11 cellular contexts compared by ENCODE assay signal in genomic region chr7:99404235-99404976, GRCh38. TPM values are rescaled to one million over a fixed set of nuclear protein-coding genes. Genes with fewer than 3 reads are reported as not detected.
DNase-seq lines count a peak whose midpoint lies in the region; ATAC-seq and TF ChIP-seq lines count a peak whose summit lies in the region.
"Had no signal": no experiment of that assay in that cellular context is flagged by ENCODE, and none has a peak within 500 bp of the region (broad histone marks: within the 10 kb centered on the region; RNA-seq: fewer than 3 reads in every experiment).

No MANE protein-coding gene starts in this region.

- no peaks in the 10 kb centered on the region for H3K9me3 ChIP-seq in left ventricle myocardium inferior (replicated peaks)
- H3K9me3 ChIP-seq: BE2C had no signal

- no peak overlapping the region for H3K27ac ChIP-seq in left ventricle myocardium inferior (replicated peaks)

- intact Hi-C loops in left cardiac atrium (cut with DNase I) (no loop called here), left ventricle myocardium inferior (cut with micrococcal nuclease) (no loop called here)
- intact Hi-C loops in activated T-helper 1 cell treated with anti-CD3 and anti-CD28 coated beads, Interleukin-12 subunit alpha, Interleukin-12 subunit beta, Interleukin-2, Interleukin-4 antibody, amounts not matched to agents 30 ng/mL and 10 ng/mL and 1 ng/mL, durations not matched to agents 14 hours and 24 hours and 36 hours (cut with micrococcal nuclease): no loop called here

- peak; percentile 46 for DNase-seq in left cardiac atrium
- DNase-seq in left ventricle myocardium inferior: no peak
- no peak for DNase-seq in activated T-helper 1 cell treated with anti-CD3 and anti-CD28 coated beads, Interleukin-12 subunit alpha, Interleukin-12 subunit beta, Interleukin-2, Interleukin-4 antibody, amounts not matched to agents 30 ng/mL and 10 ng/mL and 1 ng/mL, durations not matched to agents 14 hours and 24 hours and 36 hours (ENCODE audit: low spot score)
- no peak for DNase-seq in glutamatergic neuron
- DNase-seq in stimulated activated naive CD8-positive, alpha-beta T cell treated with anti-CD3 and anti-CD28 coated beads, Interleukin-15, amount 100 ng/mL, for 72 hours: no peak
- no peak for DNase-seq in NCI-H1048 (lab: John Stamatoyannopoulos, UW)
- no peak for DNase-seq in activated gamma-delta T cell treated with Interleukin-2 at 50 U/mL for 16 hours
- DNase-seq: activated effector memory CD4-positive, alpha-beta T cell treated with Interleukin-2 at 50 U/mL for 16 hours; BE2C had no signal

- H3K4me3 ChIP-seq in left ventricle myocardium inferior: no peak overlapping the region

- H3K27me3 ChIP-seq in left ventricle myocardium inferior (ENCODE audit: low read depth): no peaks in the 10 kb centered on the region
- H3K27me3 ChIP-seq: BE2C had no signal

- ATAC-seq in left cardiac atrium (no peak), GM21619 (IDR thresholded peaks at IDR 0.05; ENCODE audit: unreplicated experiment) (no peak)
- no peak for ATAC-seq in stimulated activated naive CD8-positive, alpha-beta T cell treated with anti-CD3 and anti-CD28 coated beads, Interleukin-15, amount 100 ng/mL, for 72 hours
- ATAC-seq: SK-N-SH treated with all-trans-retinoic acid at 6 μM for 48 hours had no signal

- H3K4me1 Mint-ChIP-seq in activated T-helper 1 cell treated with anti-CD3 and anti-CD28 coated beads, Interleukin-12 subunit alpha, Interleukin-12 subunit beta, Interleukin-2, Interleukin-4 antibody, amounts not matched to agents 30 ng/mL and 10 ng/mL and 1 ng/mL, durations not matched to agents 14 hours and 24 hours and 36 hours (ENCODE audit: low read depth): peaks cover 32% of the 10 kb centered on the region
- peaks cover 18% of the 10 kb centered on the region for H3K4me1 Mint-ChIP-seq in glutamatergic neuron (ENCODE audit: low read depth, unreplicated experiment)
- H3K4me1 Mint-ChIP-seq in stimulated activated naive CD8-positive, alpha-beta T cell treated with anti-CD3 and anti-CD28 coated beads, Interleukin-15, amount 100 ng/mL, for 72 hours: peaks cover 41% of the 10 kb centered on the region

- H3K4me3 Mint-ChIP-seq in activated T-helper 1 cell treated with anti-CD3 and anti-CD28 coated beads, Interleukin-12 subunit alpha, Interleukin-12 subunit beta, Interleukin-2, Interleukin-4 antibody, amounts not matched to agents 30 ng/mL and 10 ng/mL and 1 ng/mL, durations not matched to agents 14 hours and 24 hours and 36 hours: no peak overlapping the region
- H3K4me3 Mint-ChIP-seq in glutamatergic neuron (ENCODE audit: unreplicated experiment): peak overlapping the region; percentile 41
- H3K4me3 Mint-ChIP-seq in stimulated activated naive CD8-positive, alpha-beta T cell treated with anti-CD3 and anti-CD28 coated beads, Interleukin-15, amount 100 ng/mL, for 72 hours: peak overlapping the region in 1 of 2 donors; percentile 9

- no peaks in the 10 kb centered on the region for H3K9me3 Mint-ChIP-seq in activated T-helper 1 cell treated with anti-CD3 and anti-CD28 coated beads, Interleukin-12 subunit alpha, Interleukin-12 subunit beta, Interleukin-2, Interleukin-4 antibody, amounts not matched to agents 30 ng/mL and 10 ng/mL and 1 ng/mL, durations not matched to agents 14 hours and 24 hours and 36 hours
- peaks cover 6% of the 10 kb centered on the region for H3K9me3 Mint-ChIP-seq in glutamatergic neuron (ENCODE audit: unreplicated experiment)
- no peaks in the 10 kb centered on the region for H3K9me3 Mint-ChIP-seq in stimulated activated naive CD8-positive, alpha-beta T cell treated with anti-CD3 and anti-CD28 coated beads, Interleukin-15, amount 100 ng/mL, for 72 hours

- H3K27ac Mint-ChIP-seq in activated T-helper 1 cell treated with anti-CD3 and anti-CD28 coated beads, Interleukin-12 subunit alpha, Interleukin-12 subunit beta, Interleukin-2, Interleukin-4 antibody, amounts not matched to agents 30 ng/mL and 10 ng/mL and 1 ng/mL, durations not matched to agents 14 hours and 24 hours and 36 hours: peak overlapping the region; percentile 11
- H3K27ac Mint-ChIP-seq in glutamatergic neuron (ENCODE audit: unreplicated experiment): peak overlapping the region; percentile 93
- H3K27ac Mint-ChIP-seq in stimulated activated naive CD8-positive, alpha-beta T cell treated with anti-CD3 and anti-CD28 coated beads, Interleukin-15, amount 100 ng/mL, for 72 hours: peak overlapping the region; percentile 48 to 49

- no peak for TF ChIP-seq CTCF in left ventricle myocardium inferior (IDR thresholded peaks at IDR 0.05; ENCODE audit: borderline replicate concordance)
- TF ChIP-seq CTCF in glutamatergic neuron (IDR thresholded peaks at IDR 0.05; ENCODE audit: partially characterized antibody, unreplicated experiment): no peak

- H3K4me1 ChIP-seq in left ventricle myocardium inferior: peaks cover 54% of the 10 kb centered on the region

- peaks cover 56% of the 10 kb centered on the region for H3K36me3 ChIP-seq in left ventricle myocardium inferior

- peaks cover 38% of the 10 kb centered on the region for H3K36me3 Mint-ChIP-seq in activated T-helper 1 cell treated with anti-CD3 and anti-CD28 coated beads, Interleukin-12 subunit alpha, Interleukin-12 subunit beta, Interleukin-2, Interleukin-4 antibody, amounts not matched to agents 30 ng/mL and 10 ng/mL and 1 ng/mL, durations not matched to agents 14 hours and 24 hours and 36 hours (ENCODE audit: low read depth)
- H3K36me3 Mint-ChIP-seq in glutamatergic neuron (ENCODE audit: unreplicated experiment): peaks cover 11% of the 10 kb centered on the region

- H3K27me3 Mint-ChIP-seq in activated T-helper 1 cell treated with anti-CD3 and anti-CD28 coated beads, Interleukin-12 subunit alpha, Interleukin-12 subunit beta, Interleukin-2, Interleukin-4 antibody, amounts not matched to agents 30 ng/mL and 10 ng/mL and 1 ng/mL, durations not matched to agents 14 hours and 24 hours and 36 hours (ENCODE audit: insufficient read depth): no peaks in the 10 kb centered on the region
- peaks cover 8% of the 10 kb centered on the region for H3K27me3 Mint-ChIP-seq in glutamatergic neuron (ENCODE audit: unreplicated experiment)
- no peaks in the 10 kb centered on the region for H3K27me3 Mint-ChIP-seq in stimulated activated naive CD8-positive, alpha-beta T cell treated with anti-CD3 and anti-CD28 coated beads, Interleukin-15, amount 100 ng/mL, for 72 hours

RNA-seq across cellular contexts. Expression of gene PDAP1, which starts 4.0 kb away (rescaled TPM):
- total RNA-seq in left cardiac atrium (10 to 100 TPM; 76.0 to 96.8 TPM), left ventricle myocardium inferior (93.2 TPM), glutamatergic neuron (ENCODE audit: unreplicated experiment) (134 TPM)
- 160 and 162 TPM in 2 replicates for total RNA-seq in activated T-helper 1 cell treated with anti-CD3 and anti-CD28 coated beads, Interleukin-12 subunit alpha, Interleukin-12 subunit beta, Interleukin-2, Interleukin-4 antibody, amounts not matched to agents 30 ng/mL and 10 ng/mL and 1 ng/mL, durations not matched to agents 14 hours and 24 hours and 36 hours

RNA-seq across cellular contexts. Expression of gene BUD31, which starts 4.4 kb away (rescaled TPM):
- total RNA-seq in left cardiac atrium (10 to 100 TPM; 44.9 to 51.7 TPM), left ventricle myocardium inferior (43.9 TPM), glutamatergic neuron (ENCODE audit: unreplicated experiment) (73.9 TPM)
- 132 and 145 TPM in 2 replicates for total RNA-seq in activated T-helper 1 cell treated with anti-CD3 and anti-CD28 coated beads, Interleukin-12 subunit alpha, Interleukin-12 subunit beta, Interleukin-2, Interleukin-4 antibody, amounts not matched to agents 30 ng/mL and 10 ng/mL and 1 ng/mL, durations not matched to agents 14 hours and 24 hours and 36 hours

RNA-seq across cellular contexts. Expression of gene ARPC1B, which starts 29.9 kb away (rescaled TPM):
- total RNA-seq in left cardiac atrium: 10 to 100 TPM; 71.7 to 88.0 TPM
- 33.6 TPM for total RNA-seq in left ventricle myocardium inferior
- total RNA-seq in activated T-helper 1 cell treated with anti-CD3 and anti-CD28 coated beads, Interleukin-12 subunit alpha, Interleukin-12 subunit beta, Interleukin-2, Interleukin-4 antibody, amounts not matched to agents 30 ng/mL and 10 ng/mL and 1 ng/mL, durations not matched to agents 14 hours and 24 hours and 36 hours: 254 and 256 TPM in 2 replicates
- total RNA-seq in glutamatergic neuron (ENCODE audit: unreplicated experiment): 9.5 TPM

RNA-seq across cellular contexts. Expression of gene PTCD1, which starts 34.2 kb away (rescaled TPM):
- total RNA-seq in left cardiac atrium: 1 to 10 TPM; 2.6 to 2.8 TPM
- 4.3 TPM for total RNA-seq in left ventricle myocardium inferior
- total RNA-seq in activated T-helper 1 cell treated with anti-CD3 and anti-CD28 coated beads, Interleukin-12 subunit alpha, Interleukin-12 subunit beta, Interleukin-2, Interleukin-4 antibody, amounts not matched to agents 30 ng/mL and 10 ng/mL and 1 ng/mL, durations not matched to agents 14 hours and 24 hours and 36 hours: 13.7 and 16.0 TPM in 2 replicates
- total RNA-seq in glutamatergic neuron (ENCODE audit: unreplicated experiment): 5.5 TPM

RNA-seq across cellular contexts. Expression of gene CPSF4, which starts 34.3 kb away (rescaled TPM):
- total RNA-seq in left cardiac atrium: 10 to 100 TPM; 18.2 to 18.8 TPM
- 17.9 TPM for total RNA-seq in left ventricle myocardium inferior
- 92.3 and 93.2 TPM in 2 replicates for total RNA-seq in activated T-helper 1 cell treated with anti-CD3 and anti-CD28 coated beads, Interleukin-12 subunit alpha, Interleukin-12 subunit beta, Interleukin-2, Interleukin-4 antibody, amounts not matched to agents 30 ng/mL and 10 ng/mL and 1 ng/mL, durations not matched to agents 14 hours and 24 hours and 36 hours
- total RNA-seq in glutamatergic neuron (ENCODE audit: unreplicated experiment): 106 TPM

Comparison
In these comparisons a context has a peak if more than half of its experiments do, and no peak if none do; other contexts are left out.
1. H3K27ac Mint-ChIP-seq: peak in every context shown above with its lines; median percentile 93 in glutamatergic neuron; 48 in stimulated activated naive CD8-positive, alpha-beta T cell treated with anti-CD3 and anti-CD28 coated beads, Interleukin-15, amount 100 ng/mL, for 72 hours; 11 in activated T-helper 1 cell treated with anti-CD3 and anti-CD28 coated beads, Interleukin-12 subunit alpha, Interleukin-12 subunit beta, Interleukin-2, Interleukin-4 antibody, amounts not matched to agents 30 ng/mL and 10 ng/mL and 1 ng/mL, durations not matched to agents 14 hours and 24 hours and 36 hours.